In the genomic region with DNA sequence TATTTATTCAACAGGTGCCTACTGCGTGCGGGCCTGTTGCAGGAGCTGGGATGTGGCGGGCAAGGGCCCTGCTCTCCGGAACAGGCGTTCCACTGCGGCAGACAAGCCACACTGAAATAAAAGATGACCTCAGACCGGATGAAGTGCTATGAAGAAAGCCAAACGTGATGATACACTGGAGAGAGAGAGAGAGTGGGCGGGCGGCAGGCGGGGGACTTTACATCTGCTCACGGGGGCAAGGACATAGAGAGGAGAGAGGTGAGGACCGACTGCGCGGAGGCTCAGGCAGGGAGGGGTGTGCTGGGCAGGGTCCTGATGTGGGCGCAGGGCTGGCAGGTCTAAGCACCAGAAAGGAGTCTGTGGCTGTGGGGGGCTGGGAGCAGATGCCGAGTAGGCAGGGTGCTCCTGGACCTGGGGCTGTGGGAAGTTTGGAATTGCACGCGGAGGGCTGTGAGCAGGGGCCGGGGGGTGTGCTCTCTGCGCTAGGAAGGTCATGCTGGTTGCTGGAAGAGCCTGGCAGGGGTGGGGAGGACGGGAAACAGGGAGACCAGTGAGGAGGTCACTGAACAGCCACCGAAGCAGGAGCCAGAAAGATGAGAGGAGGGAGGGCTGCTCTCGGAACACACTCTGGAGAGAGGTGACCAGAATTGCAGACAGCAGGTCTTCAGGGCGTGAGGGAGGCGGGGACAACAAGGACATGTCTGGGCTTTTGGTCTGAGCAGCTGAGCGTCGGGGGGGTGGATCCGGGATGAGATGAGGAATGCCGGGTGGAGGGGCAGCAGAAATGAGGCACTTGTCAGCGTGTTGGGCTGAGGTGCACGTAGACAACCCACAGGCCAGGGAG, we compare ENCODE assay signal across 7 cellular contexts. TPM values are rescaled to one million over a fixed set of nuclear protein-coding genes. Genes with fewer than 3 reads are reported as not detected.
DNase-seq lines count a peak whose midpoint lies in the region; ATAC-seq and TF ChIP-seq lines count a peak whose summit lies in the region.

No MANE protein-coding gene starts in this region.

- peak overlapping the region; percentile 88 for H3K4ac ChIP-seq in IMR-90 (ENCODE audit: low read depth, low read length)

- peaks cover 8% of the 10 kb centered on the region for H3K36me3 ChIP-seq in IMR-90 (ENCODE audit: control insufficient read depth, insufficient read depth, low read length)
- no peaks in the 10 kb centered on the region for H3K36me3 ChIP-seq in smooth muscle cell (ENCODE audit: low read depth)

- peak overlapping the region; percentile 70 for H3K18ac ChIP-seq in IMR-90 (ENCODE audit: low read depth, low read length)

- H3K56ac ChIP-seq in IMR-90 (ENCODE audit: extremely low read depth, insufficient read depth, low read length): no peak overlapping the region

- H3K9me1 ChIP-seq in IMR-90 (ENCODE audit: insufficient read depth, low read length): peaks cover 54% of the 10 kb centered on the region

- dilution Hi-C loops in IMR-90 (cut with HindIII; ENCODE audit: low sequenced_read_pairs, unreplicated experiment): no loop called here

- peak overlapping the region; percentile 67 for H2BK120ac ChIP-seq in IMR-90 (ENCODE audit: low read depth, low read length)

- peak overlapping the region; percentile 82 for H3K4me2 ChIP-seq in IMR-90 (ENCODE audit: low read depth, low read length)
- peak overlapping the region; percentile 85 for H3K4me2 ChIP-seq in smooth muscle cell

- H4K20me1 ChIP-seq in IMR-90 (ENCODE audit: insufficient read depth, low read length) (peaks cover 91% of the 10 kb centered on the region), smooth muscle cell (ENCODE audit: low read depth) (peaks cover 98% of the 10 kb centered on the region)

- H3K23ac ChIP-seq in IMR-90 (ENCODE audit: low read depth, low read length): peak overlapping the region; percentile 39

- H3K9ac ChIP-seq in IMR-90 (ENCODE audit: low read depth, low read length) (peak overlapping the region; percentile 53), smooth muscle cell (ENCODE audit: low read depth) (peak overlapping the region; percentile 76)

- ATAC-seq in IMR-90 (ENCODE audit: low read depth) (peak; percentile 67), GM18868 (IDR thresholded peaks at IDR 0.05; ENCODE audit: unreplicated experiment) (no peak), HG02678 (IDR thresholded peaks at IDR 0.05; ENCODE audit: unreplicated experiment) (no peak)

- H2BK5ac ChIP-seq in IMR-90 (ENCODE audit: low read depth, low read length, poor library complexity, severe bottlenecking): peak overlapping the region; percentile 90

- BruUV-seq in IMR-90 (replicated peaks; lab: Mats Ljungman, UMichigan): no TSS peak

- TF ChIP-seq RAD21 in IMR-90 (IDR thresholded peaks at IDR 0.05; ENCODE audit: low read length): no peak

- H2BK20ac ChIP-seq in IMR-90 (ENCODE audit: low read depth, low read length): peak overlapping the region; percentile 73; the same call in 1 of the 2 replicates

- peak overlapping the region; percentile 96 for H2AK9ac ChIP-seq in IMR-90 (replicated peaks; ENCODE audit: low read depth, low read length, poor library complexity)

- H3K27ac ChIP-seq in IMR-90 (ENCODE audit: insufficient read depth, low read length): peak overlapping the region; percentile 85
- peak overlapping the region; percentile 75 for H3K27ac ChIP-seq in smooth muscle cell (ENCODE audit: low read depth)

- peak overlapping the region; percentile 69 for H3K14ac ChIP-seq in IMR-90 (replicated peaks; ENCODE audit: low read depth, low read length)

- peak overlapping the region; percentile 33; the same call in 1 of the 3 replicates for H2BK15ac ChIP-seq in IMR-90 (ENCODE audit: low read depth, low read length)

- POLR2A ChIA-PET in IMR-90 (lab: Charles Lee; ENCODE audit: unreplicated experiment): no interaction called here

- TF ChIP-seq POLR2A in IMR-90 (IDR thresholded peaks at IDR 0.05; ENCODE audit: low read depth, low read length): peak; percentile 76

- peak overlapping the region; percentile 69; the same call in 1 of the 2 replicates for H4K91ac ChIP-seq in IMR-90 (ENCODE audit: insufficient read depth, low read depth, low read length)

- peaks cover 49% of the 10 kb centered on the region for H3K4me1 ChIP-seq in IMR-90 (ENCODE audit: control insufficient read depth, insufficient read depth, low read length)
- H3K4me1 ChIP-seq in smooth muscle cell (ENCODE audit: low read depth): peaks cover 41% of the 10 kb centered on the region

- peak overlapping the region; percentile 61 for H4K5ac ChIP-seq in IMR-90 (ENCODE audit: low read depth, low read length)

- H3F3A ChIP-seq in smooth muscle cell (ENCODE audit: low read depth): peaks cover 18% of the 10 kb centered on the region

- H2AK5ac ChIP-seq in IMR-90 (ENCODE audit: low read depth, low read length): peak overlapping the region; percentile 95

- in situ Hi-C loops in IMR-90 (cut with MboI; ENCODE audit: low sequenced_read_pairs): no loop called here

- no peak for TF ChIP-seq CTCF in IMR-90 (conservative IDR thresholded peaks at IDR 0.05; ENCODE audit: low read depth, low read length)
- no peak for TF ChIP-seq CTCF in smooth muscle cell (IDR thresholded peaks at IDR 0.05; ENCODE audit: borderline replicate concordance, insufficient read depth, poor library complexity, severe bottlenecking)

- H2AFZ ChIP-seq in IMR-90 (replicated peaks; ENCODE audit: low read length, poor library complexity) (peak overlapping the region; percentile 82), smooth muscle cell (ENCODE audit: low read depth) (no peak overlapping the region)

- no peaks in the 10 kb centered on the region for H3K27me3 ChIP-seq in IMR-90 (ENCODE audit: control insufficient read depth, insufficient read depth, low read length)
- H3K27me3 ChIP-seq in smooth muscle cell (ENCODE audit: low read depth): no peaks in the 10 kb centered on the region

- peak overlapping the region; percentile 8; the same call in 1 of the 2 replicates for H3K4me3 ChIP-seq in IMR-90 (ENCODE audit: insufficient read depth, low read depth, low read length)
- H3K4me3 ChIP-seq in smooth muscle cell: peak overlapping the region; percentile 30

- no peaks in the 10 kb centered on the region for H3K9me3 ChIP-seq in IMR-90 (ENCODE audit: control insufficient read depth, insufficient read depth, low read length)
- H3K9me3 ChIP-seq in smooth muscle cell (replicated peaks; ENCODE audit: low read depth): no peaks in the 10 kb centered on the region

- H3K79me2 ChIP-seq in smooth muscle cell (ENCODE audit: low read depth): peaks cover 66% of the 10 kb centered on the region

- H4K8ac ChIP-seq in IMR-90 (ENCODE audit: low read depth in 2 of 2, low read length in 2 of 2): peak overlapping the region; percentile 8 to 76; a peak in 3 of 4 replicates

- intact Hi-C loops in IMR-90 (cut with micrococcal nuclease): no loop called here

- peaks cover 13 to 92% of the 10 kb centered on the region in 2 experiments; a peak in 3 of 4 replicates for H3K79me1 ChIP-seq in IMR-90 (ENCODE audit: low read depth in 1 of 2, low read length in 2 of 2)

- 7% methylated on average over 15 of the region's 32 CpGs; no CpG with 5 or more reads in 1 of the 2 experiments for WGBS in IMR-90 (ENCODE audit: extremely low coverage in 2 of 2, insufficient read length in 1 of 2), 2 experiments
- whole genome bisulfite sequencing in smooth muscle cell (ENCODE audit: low lambda C conversion rate): 30% methylated on average over 31 of the region's 32 CpGs

- peak; percentile 93 for DNase-seq in IMR-90
- peak; percentile 80 for DNase-seq in amniotic epithelial cell (ENCODE audit: low read depth)
- DNase-seq in iPS-NIHi7 (ENCODE audit: extremely low spot score): peak; percentile 50
- DNase-seq in smooth muscle cell (lab: John Stamatoyannopoulos, UW; ENCODE audit: unreplicated experiment): no peak
- DNase-seq in HT-29 (ENCODE audit: low spot score): no peak

- CTCF ChIA-PET in IMR-90 (lab: Yijun Ruan, JAX): no interaction called here

TF ChIP-seq in IMR-90, 13 proteins besides CTCF, POLR2A, EP300 and RAD21 (continues in another document):
- TF ChIP-seq CHD1 (IDR thresholded peaks at IDR 0.05; ENCODE audit: low read depth, low read length): no peak
- peak; percentile 73 for TF ChIP-seq FOS (IDR thresholded peaks at IDR 0.05; ENCODE audit: low read depth, low read length)
- TF ChIP-seq CEBPB (IDR thresholded peaks at IDR 0.05; ENCODE audit: low read depth, low read length): peak; percentile 81

RNA-seq across cellular contexts. Expression of a gene that starts 9.9 kb away (rescaled TPM):
- total RNA-seq in IMR-90 (2012; rRNA removed) (169 and 231 TPM in 2 replicates), smooth muscle cell (131 and 134 TPM in 2 replicates)
- polyA plus RNA-seq in IMR-90 (2012; rRNA removed) (148 and 168 TPM in 2 replicates), smooth muscle cell (157 and 158 TPM in 2 replicates)
- 104 and 544 TPM in 2 replicates for polyA plus RNA-seq in IMR-90 (2012; cell fraction: cytosol; rRNA removed)
- 20.0 and 91.8 TPM in 2 replicates for polyA plus RNA-seq in IMR-90 (2012; cell fraction: nucleus; rRNA removed; ENCODE audit: low replicate concordance)
- 0.23 and 0.99 TPM in 2 replicates for total RNA-seq in HT-29 (2014; rRNA removed; shearing (Covaris generic))

RNA-seq across cellular contexts. Expression of a gene that starts 25.6 kb away (rescaled TPM):
- total RNA-seq in IMR-90 (2012; rRNA removed) (24.4 and 31.9 TPM in 2 replicates), smooth muscle cell (32.0 and 32.7 TPM in 2 replicates)
- polyA plus RNA-seq in IMR-90 (2012; rRNA removed) (30.9 and 33.7 TPM in 2 replicates), smooth muscle cell (52.3 and 54.7 TPM in 2 replicates)
- polyA plus RNA-seq in IMR-90 (2012; cell fraction: cytosol; rRNA removed): 23.6 and 45.5 TPM in 2 replicates
- 69.5 and 77.5 TPM in 2 replicates for polyA plus RNA-seq in IMR-90 (2012; cell fraction: nucleus; rRNA removed; ENCODE audit: low replicate concordance)
- 28.0 and 34.0 TPM in 2 replicates for total RNA-seq in HT-29 (2014; rRNA removed; shearing (Covaris generic))

RNA-seq across cellular contexts. Expression of a gene that starts 25.8 kb away (rescaled TPM):
- 18.8 and 19.7 TPM in 2 replicates for total RNA-seq in IMR-90 (2012; rRNA removed)
- 32.1 and 36.5 TPM in 2 replicates for polyA plus RNA-seq in IMR-90 (2012; rRNA removed)
- polyA plus RNA-seq in IMR-90 (2012; cell fraction: cytosol; rRNA removed): 21.1 and 22.1 TPM in 2 replicates
- 19.5 and 49.1 TPM in 2 replicates for polyA plus RNA-seq in IMR-90 (2012; cell fraction: nucleus; rRNA removed; ENCODE audit: low replicate concordance)
- 28.2 and 32.5 TPM in 2 replicates for total RNA-seq in smooth muscle cell
- 46.2 and 47.1 TPM in 2 replicates for polyA plus RNA-seq in smooth muscle cell
- total RNA-seq in HT-29 (2014; rRNA removed; shearing (Covaris generic)): 52.1 and 52.8 TPM in 2 replicates

RNA-seq across cellular contexts. Expression of a gene that starts 36.3 kb away (rescaled TPM):
- 71.7 and 98.0 TPM in 2 replicates for total RNA-seq in IMR-90 (2012; rRNA removed)
- polyA plus RNA-seq in IMR-90 (2012; rRNA removed): 296 and 441 TPM in 2 replicates
- polyA plus RNA-seq in IMR-90 (2012; cell fraction: cytosol; rRNA removed): 200 and 504 TPM in 2 replicates
- polyA plus RNA-seq in IMR-90 (2012; cell fraction: nucleus; rRNA removed; ENCODE audit: low replicate concordance): 395 and 1,583 TPM in 2 replicates
- total RNA-seq in smooth muscle cell: 166 and 182 TPM in 2 replicates
- polyA plus RNA-seq in smooth muscle cell: 109 and 110 TPM in 2 replicates
- total RNA-seq in HT-29 (2014; rRNA removed; shearing (Covaris generic)): 1,245 and 1,410 TPM in 2 replicates

RNA-seq across cellular contexts. Expression of a gene that starts 37.1 kb away (rescaled TPM):
- total RNA-seq in IMR-90 (2012; rRNA removed) (16.1 and 16.4 TPM in 2 replicates), smooth muscle cell (56.6 and 58.6 TPM in 2 replicates)
- polyA plus RNA-seq in IMR-90 (2012; rRNA removed) (9.8 and 12.3 TPM in 2 replicates), smooth muscle cell (28.1 and 31.9 TPM in 2 replicates)
- polyA plus RNA-seq in IMR-90 (2012; cell fraction: cytosol; rRNA removed): 7.3 and 11.1 TPM in 2 replicates
- polyA plus RNA-seq in IMR-90 (2012; cell fraction: nucleus; rRNA removed; ENCODE audit: low replicate concordance): 10.6 and 14.3 TPM in 2 replicates
- total RNA-seq in HT-29 (2014; rRNA removed; shearing (Covaris generic)): 21.5 and 24.9 TPM in 2 replicates

Comparison
In these comparisons a context has a peak if more than half of its experiments do, and no peak if none do; other contexts are left out.
1. DNase-seq: peak in IMR-90 (single experiment), amniotic epithelial cell (single experiment) and iPS-NIHi7 (single experiment); none in smooth muscle cell (single experiment) and HT-29 (single experiment).
2. RNA of a gene that starts 9.9 kb away (total RNA-seq): 169 to 231 TPM in IMR-90 and 131 to 134 TPM in smooth muscle cell; 0.23 to 0.99 TPM in HT-29; every median in the first group is over 10 times any median in the second.